In the genomic region with DNA sequence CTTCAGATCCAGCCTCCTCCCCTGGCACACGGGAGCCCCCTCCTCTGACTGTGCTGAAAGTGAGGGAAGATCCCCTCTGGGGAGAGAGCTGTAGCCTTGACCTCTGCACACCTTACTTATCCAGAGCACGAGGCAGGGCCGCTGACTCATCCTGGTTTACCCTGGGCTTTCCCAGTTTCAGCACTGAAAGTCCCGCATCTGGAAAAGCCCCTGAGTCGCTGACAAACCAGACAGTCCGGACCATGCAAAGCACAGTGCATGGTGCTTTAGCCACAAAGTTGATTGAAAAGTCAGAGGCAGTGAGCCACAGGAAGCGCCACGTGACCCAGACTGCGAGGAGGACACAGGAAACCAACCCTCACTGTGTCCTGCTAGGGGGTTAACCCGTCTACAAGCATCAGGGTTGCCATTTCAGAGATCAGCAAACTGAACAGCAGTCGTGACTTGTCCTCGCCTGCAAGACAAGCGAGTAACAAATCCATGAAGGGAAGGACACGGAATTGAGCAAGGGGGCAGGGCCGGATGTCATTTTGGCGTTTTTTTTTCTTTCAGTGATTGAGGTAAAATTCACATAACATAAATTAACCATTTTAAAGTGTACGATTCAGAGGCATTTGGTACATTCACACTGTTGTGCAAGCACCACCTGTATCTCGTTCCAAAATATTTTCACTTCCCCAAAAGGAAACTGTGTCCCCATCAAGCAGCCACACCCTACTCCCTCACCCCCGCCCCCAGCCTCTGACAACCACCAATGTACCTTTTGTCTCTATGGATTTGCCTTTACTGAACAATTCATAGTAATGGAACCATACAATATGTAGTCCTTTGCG, we compare ENCODE assay signal across 8 cellular contexts. TPM values are rescaled to one million over a fixed set of nuclear protein-coding genes. Genes with fewer than 3 reads are reported as not detected.
DNase-seq lines count a peak whose midpoint lies in the region; ATAC-seq and TF ChIP-seq lines count a peak whose summit lies in the region.

No MANE protein-coding gene starts in this region.

- no peaks in the 10 kb centered on the region for H3K27me3 Mint-ChIP-seq in Calu3 (ENCODE audit: unreplicated experiment)

- ATAC-seq in GM21576 (IDR thresholded peaks at IDR 0.05; ENCODE audit: unreplicated experiment): peak; percentile 74
- ATAC-seq in activated CD4-positive, CD25-positive, alpha-beta regulatory T cell treated with anti-CD3 and anti-CD28 coated beads, Interleukin-2, amount 50 U/mL, for 24 hours: peak; percentile 51 to 56
- ATAC-seq in stimulated activated naive CD8-positive, alpha-beta T cell treated with anti-CD3 and anti-CD28 coated beads, Interleukin-15, Interleukin-2, amounts not matched to agents 100 U/mL and 50 U/mL, for 24 hours: peak; percentile 73

- no peak for TF ChIP-seq CTCF in Calu3 (IDR thresholded peaks at IDR 0.05; ENCODE audit: unreplicated experiment)

- BruUV-seq in Calu3 (replicated peaks; lab: Mats Ljungman, UMichigan): TSS peak; percentile 95

- peak overlapping the region; percentile 74 for H3K27ac Mint-ChIP-seq in Calu3 (ENCODE audit: unreplicated experiment)

- DNase-seq in Calu3 (peak; percentile 76), KBM-7 (peak; percentile 69), dermis microvascular lymphatic vessel endothelial cell (ENCODE audit: low read depth in 2 of 2) (peak; percentile 74 to 95), myocyte (ENCODE audit: low read depth) (peak; percentile 61), NCI-H748 (lab: John Stamatoyannopoulos, UW; ENCODE audit: unreplicated experiment) (no peak)
- DNase-seq in stimulated activated naive CD8-positive, alpha-beta T cell treated with anti-CD3 and anti-CD28 coated beads, Interleukin-15, Interleukin-2, amounts not matched to agents 100 U/mL and 50 U/mL, for 24 hours: peak; percentile 81

- CTCF ChIA-PET in Calu3 (lab: Charles Lee): interaction anchor here (1.0 kb wide), 1 partner anchor 22 kb away, joined by 7 read pairs; no protein-coding TSS in a partner anchor

- in situ Hi-C loops in KBM-7 (cut with MboI; ENCODE audit: low pct_unique_long_range_greater_than_20kb, low sequenced_read_pairs): no loop called here

- peaks cover 11% of the 10 kb centered on the region for H3K4me1 Mint-ChIP-seq in Calu3 (ENCODE audit: low read depth, unreplicated experiment)

- H3K9me3 Mint-ChIP-seq in Calu3 (ENCODE audit: low read depth, unreplicated experiment): no peaks in the 10 kb centered on the region

- intact Hi-C loops in Calu3 (cut with micrococcal nuclease; ENCODE audit: unreplicated experiment): loop anchor here (5.0 kb wide), 1 partner anchor 34 kb away; no protein-coding TSS in a partner anchor

- H3K4me3 Mint-ChIP-seq in Calu3 (ENCODE audit: low read depth, unreplicated experiment): peak overlapping the region; percentile 24

- peaks cover 10% of the 10 kb centered on the region for H3K36me3 Mint-ChIP-seq in Calu3 (ENCODE audit: insufficient read depth, unreplicated experiment)

RNA-seq across cellular contexts. Expression of a gene that starts 19.9 kb away (rescaled TPM):
- total RNA-seq in Calu3 (2022): 58.1 and 59.8 TPM in 2 replicates
- 47.1 and 62.1 TPM in 2 replicates for total RNA-seq in dermis microvascular lymphatic vessel endothelial cell
- 24.8 and 33.6 TPM in 2 replicates for total RNA-seq in myocyte
- polyA plus RNA-seq in myocyte (2012): 42.6 TPM

RNA-seq across cellular contexts. Expression of a gene that starts 58.5 kb away (rescaled TPM):
- total RNA-seq in Calu3 (2022) (32.1 and 35.2 TPM in 2 replicates), dermis microvascular lymphatic vessel endothelial cell (16.4 and 22.3 TPM in 2 replicates), myocyte (13.6 and 16.2 TPM in 2 replicates)
- 17.0 TPM for polyA plus RNA-seq in myocyte (2012)
